Comparison of ENCODE assay signal across 18 cellular contexts in genomic region chr20:14883324-14883723, GRCh38.
A peak's percentile ranks its signal among the peaks of the same experiment; 100 is the strongest.
DNase-seq lines count a peak whose midpoint lies in the region; FAIRE-seq and TF ChIP-seq lines count a peak whose summit lies in the region.
"Had no signal": no experiment of that assay in that cellular context is flagged by ENCODE, and none has a peak within 500 bp of the region (broad histone marks: within the 10 kb centered on the region; RNA-seq: fewer than 3 reads in every experiment).

No MANE protein-coding gene starts in this region.

- no peak overlapping the region for H3K4me3 Mint-ChIP-seq in endothelial cell (ENCODE audit: unreplicated experiment)
- H3K4me3 Mint-ChIP-seq: CD4-positive, alpha-beta memory T cell; HFFc6 had no signal

- no peaks in the 10 kb centered on the region for H3K36me3 ChIP-seq in bronchial epithelial cell (ENCODE audit: control insufficient read depth, insufficient read depth, low read length)
- H3K36me3 ChIP-seq in smooth muscle cell (ENCODE audit: low read depth): no peaks in the 10 kb centered on the region
- no peaks in the 10 kb centered on the region for H3K36me3 ChIP-seq in SJCRH30
- H3K36me3 ChIP-seq in tibial nerve: no peaks in the 10 kb centered on the region
- H3K36me3 ChIP-seq: BE2C had no signal

- no peak for FAIRE-seq in bronchial epithelial cell (lab: Jason Lieb, UNC)
- FAIRE-seq: D721Med, GM19239 had no signal

- no peaks in the 10 kb centered on the region for H3K36me3 Mint-ChIP-seq in endothelial cell (ENCODE audit: low read depth, unreplicated experiment)

- H3K4me3 ChIP-seq in bronchial epithelial cell (ENCODE audit: low read depth, low read length) (no peak overlapping the region), smooth muscle cell (no peak overlapping the region), SJCRH30 (no peak overlapping the region), tibial nerve (no peak overlapping the region)

- H2AFZ ChIP-seq in smooth muscle cell (ENCODE audit: low read depth): no peak overlapping the region

- peaks cover 6% of the 10 kb centered on the region for H3K4me1 Mint-ChIP-seq in endothelial cell (ENCODE audit: unreplicated experiment)
- H3K4me1 Mint-ChIP-seq: CD4-positive, alpha-beta memory T cell had no signal

- no peaks in the 10 kb centered on the region for H3K9me3 Mint-ChIP-seq in endothelial cell (ENCODE audit: unreplicated experiment)

- no peak overlapping the region for H3K9ac ChIP-seq in smooth muscle cell (ENCODE audit: low read depth)

- WGBS in smooth muscle cell (ENCODE audit: low lambda C conversion rate): 64% methylated on average over 1 of the region's 1 CpG
- 68 to 82% methylated on average over 1 of the region's 1 CpG for WGBS in tibial nerve, 2 donors

- DNase-seq in COLO829 (ENCODE audit: low spot score) (peak; percentile 30), bronchial epithelial cell (ENCODE audit: low read depth) (peak; percentile 52), kidney tubule cell (ENCODE audit: low spot score) (peak; percentile 8), smooth muscle cell (lab: John Stamatoyannopoulos, UW; ENCODE audit: unreplicated experiment) (no peak), endothelial cell (ENCODE audit: low spot score) (no peak), SJCRH30 (no peak), tibial nerve (ENCODE audit: low spot score in 2 of 2) (no peak)
- DNase-seq: BE2C; CD4-positive, alpha-beta memory T cell; COR-L47; DMS153; GF-D8; HCEC 1CT; HFFc6 had no signal

- H3K27ac ChIP-seq in smooth muscle cell (ENCODE audit: low read depth) (peak overlapping the region; percentile 25), SJCRH30 (no peak overlapping the region), tibial nerve (no peak overlapping the region)
- H3K27ac ChIP-seq: C4-2B, HL-60 had no signal

- no peaks in the 10 kb centered on the region for H3F3A ChIP-seq in smooth muscle cell (ENCODE audit: low read depth)

- no peaks in the 10 kb centered on the region for H3K9me3 ChIP-seq in smooth muscle cell (replicated peaks; ENCODE audit: low read depth)
- H3K9me3 ChIP-seq in SJCRH30 (replicated peaks): no peaks in the 10 kb centered on the region
- H3K9me3 ChIP-seq in tibial nerve: no peaks in the 10 kb centered on the region
- H3K9me3 ChIP-seq: BE2C had no signal

- no peak overlapping the region for H3K4me2 ChIP-seq in smooth muscle cell

- no peaks in the 10 kb centered on the region for H3K79me2 ChIP-seq in smooth muscle cell (ENCODE audit: low read depth)

- H3K27me3 ChIP-seq in bronchial epithelial cell (ENCODE audit: control insufficient read depth, insufficient read depth, low read length): no peaks in the 10 kb centered on the region
- no peaks in the 10 kb centered on the region for H3K27me3 ChIP-seq in smooth muscle cell (ENCODE audit: low read depth)
- no peaks in the 10 kb centered on the region for H3K27me3 ChIP-seq in SJCRH30
- H3K27me3 ChIP-seq in tibial nerve: no peaks in the 10 kb centered on the region
- H3K27me3 ChIP-seq: BE2C had no signal

- no peak for TF ChIP-seq CTCF in bronchial epithelial cell (IDR thresholded peaks at IDR 0.05; ENCODE audit: insufficient read depth, low read length, severe bottlenecking)
- TF ChIP-seq CTCF in smooth muscle cell (IDR thresholded peaks at IDR 0.05; ENCODE audit: borderline replicate concordance, insufficient read depth, poor library complexity, severe bottlenecking): no peak
- no peak for TF ChIP-seq CTCF in endothelial cell (IDR thresholded peaks at IDR 0.05; ENCODE audit: unreplicated experiment)
- TF ChIP-seq CTCF in tibial nerve (IDR thresholded peaks at IDR 0.05): no peak

- H3K27ac Mint-ChIP-seq in endothelial cell (ENCODE audit: unreplicated experiment): no peak overlapping the region
- H3K27ac Mint-ChIP-seq: CD4-positive, alpha-beta memory T cell; HFFc6 had no signal

- H3K4me1 ChIP-seq in smooth muscle cell (ENCODE audit: low read depth) (no peaks in the 10 kb centered on the region), SJCRH30 (peaks cover 10% of the 10 kb centered on the region), tibial nerve (no peaks in the 10 kb centered on the region)
- H3K4me1 ChIP-seq: BE2C had no signal

- no peak for TF ChIP-seq POLR2A in tibial nerve (IDR thresholded peaks at IDR 0.05)

- H4K20me1 ChIP-seq in smooth muscle cell (ENCODE audit: low read depth): no peaks in the 10 kb centered on the region

- peaks cover 2% of the 10 kb centered on the region for H3K27me3 Mint-ChIP-seq in endothelial cell (ENCODE audit: unreplicated experiment)
- H3K27me3 Mint-ChIP-seq: CD4-positive, alpha-beta memory T cell had no signal

- no peak for TF ChIP-seq EP300 in tibial nerve (IDR thresholded peaks at IDR 0.05)

Comparison
In these comparisons a context has a peak if more than half of its experiments do, and no peak if none do; other contexts are left out.
1. DNase-seq: peak in COLO829 (single experiment), bronchial epithelial cell (single experiment) and kidney tubule cell (single experiment); none in smooth muscle cell (single experiment), endothelial cell (single experiment), SJCRH30 (0 of 2) and tibial nerve (0 of 2).